In genomic region chr11:10694481-10695239, GRCh38 we compare ENCODE assay signal across 12 cellular contexts. TPM values are rescaled to one million over a fixed set of nuclear protein-coding genes. Genes with fewer than 3 reads are reported as not detected.
A peak's percentile ranks its signal among the peaks of the same experiment; 100 is the strongest.
DNase-seq lines count a peak whose midpoint lies in the region; ATAC-seq and TF ChIP-seq lines count a peak whose summit lies in the region.
"Had no signal": no experiment of that assay in that cellular context is flagged by ENCODE, and none has a peak within 500 bp of the region (broad histone marks: within the 10 kb centered on the region; RNA-seq: fewer than 3 reads in every experiment).

No MANE protein-coding gene starts in this region.

- H3K4me1 ChIP-seq in adipocyte (ENCODE audit: control insufficient read depth, insufficient read depth, low read length) (peaks cover 77% of the 10 kb centered on the region), skeletal muscle tissue (ENCODE audit: control insufficient read depth in 3 of 3, insufficient read depth in 3 of 3, low read length in 3 of 3) (peaks cover 9 to 12% (median 10%) of the 10 kb centered on the region in 3 donors)

- H3K4me3 ChIP-seq in adipocyte (ENCODE audit: low read length) (no peak overlapping the region), fibroblast of villous mesenchyme (ENCODE audit: low read depth, low read length) (no peak overlapping the region), skeletal muscle tissue (ENCODE audit: low read length in 3 of 3) (no peak overlapping the region)

- no peaks in the 10 kb centered on the region for H3K27me3 ChIP-seq in adipocyte (replicated peaks; ENCODE audit: control insufficient read depth, insufficient read depth, low read length)
- peaks cover 0 to 3% (median 0%) of the 10 kb centered on the region in 3 donors for H3K27me3 ChIP-seq in skeletal muscle tissue (ENCODE audit: control insufficient read depth in 3 of 3, insufficient read depth in 3 of 3, low read length in 3 of 3)

- H3K27ac ChIP-seq in skeletal muscle tissue (ENCODE audit: low read depth, low read length) = peak overlapping the region; percentile 79

- DNase-seq in ELR (ENCODE audit: low read depth) (peak; percentile 29), adipocyte (ENCODE audit: low read depth) (no peak), fibroblast of villous mesenchyme (ENCODE audit: low read depth) (peak; percentile 43), DMS79 (lab: John Stamatoyannopoulos, UW) (no peak), COLO829 (ENCODE audit: low spot score) (no peak)
- no peak for DNase-seq in effector CD4-positive, alpha-beta T cell
- DNase-seq: activated CD4-positive, alpha-beta T cell treated with anti-CD3 and anti-CD28 coated beads, Interleukin-2, amount 50 U/mL, for 1 hour; CD4-positive, CD25-positive, alpha-beta regulatory T cell; NCI-H1417 treated with DMSO at 0.1 percent for 48 hours; NCI-H524 treated with DMSO at 0.1 percent for 48 hours had no signal

- H3K9ac ChIP-seq in adipocyte (ENCODE audit: low read length) (peak overlapping the region; percentile 96), skeletal muscle tissue (ENCODE audit: low read depth in 1 of 3, low read length in 3 of 3) (no peak overlapping the region)

- ATAC-seq in GM18868 (IDR thresholded peaks at IDR 0.05; ENCODE audit: unreplicated experiment) = no peak

- H3K36me3 ChIP-seq in adipocyte (ENCODE audit: control insufficient read depth, insufficient read depth, low read length, severe bottlenecking) = peaks cover 1% of the 10 kb centered on the region
- H3K36me3 ChIP-seq in skeletal muscle tissue (ENCODE audit: control insufficient read depth in 3 of 3, insufficient read depth in 3 of 3, low read length in 3 of 3) = no peaks in the 10 kb centered on the region

- H3K9me3 ChIP-seq in adipocyte (ENCODE audit: control insufficient read depth, low read length) (peaks cover 5% of the 10 kb centered on the region), skeletal muscle tissue (ENCODE audit: control insufficient read depth in 3 of 3, low read length in 3 of 3) (no peaks in the 10 kb centered on the region)

- no peak for TF ChIP-seq CTCF in fibroblast of villous mesenchyme (IDR thresholded peaks at IDR 0.05; ENCODE audit: insufficient read depth, low read depth, low read length)

RNA-seq across cellular contexts. Expression of gene IRAG1, which starts 1.1 kb away (rescaled TPM):
- total RNA-seq in fibroblast of villous mesenchyme (66.0 and 89.4 TPM in 2 replicates), skeletal muscle tissue (2.6 TPM)
- total RNA-seq: CD4-positive, CD25-positive, alpha-beta regulatory T cell had no signal

RNA-seq across cellular contexts. Expression of gene CTR9, which starts 56.4 kb away (rescaled TPM):
- total RNA-seq in fibroblast of villous mesenchyme (20.6 and 36.7 TPM in 2 replicates), skeletal muscle tissue (22.4 TPM)

Comparison
In these comparisons a context has a peak if more than half of its experiments do, and no peak if none do; other contexts are left out.
1. DNase-seq: peak in ELR (single experiment) and fibroblast of villous mesenchyme (single experiment); none in adipocyte (single experiment), effector CD4-positive, alpha-beta T cell (single experiment), DMS79 (single experiment) and COLO829 (single experiment).
2. RNA of gene IRAG1, which starts 1.1 kb away (total RNA-seq): 66.0 to 89.4 TPM in fibroblast of villous mesenchyme; 2.6 TPM in skeletal muscle tissue (single experiment); every median in the first group is over 10 times any median in the second.